Comparison of ENCODE assay signal across 9 cellular contexts in the genomic region with DNA sequence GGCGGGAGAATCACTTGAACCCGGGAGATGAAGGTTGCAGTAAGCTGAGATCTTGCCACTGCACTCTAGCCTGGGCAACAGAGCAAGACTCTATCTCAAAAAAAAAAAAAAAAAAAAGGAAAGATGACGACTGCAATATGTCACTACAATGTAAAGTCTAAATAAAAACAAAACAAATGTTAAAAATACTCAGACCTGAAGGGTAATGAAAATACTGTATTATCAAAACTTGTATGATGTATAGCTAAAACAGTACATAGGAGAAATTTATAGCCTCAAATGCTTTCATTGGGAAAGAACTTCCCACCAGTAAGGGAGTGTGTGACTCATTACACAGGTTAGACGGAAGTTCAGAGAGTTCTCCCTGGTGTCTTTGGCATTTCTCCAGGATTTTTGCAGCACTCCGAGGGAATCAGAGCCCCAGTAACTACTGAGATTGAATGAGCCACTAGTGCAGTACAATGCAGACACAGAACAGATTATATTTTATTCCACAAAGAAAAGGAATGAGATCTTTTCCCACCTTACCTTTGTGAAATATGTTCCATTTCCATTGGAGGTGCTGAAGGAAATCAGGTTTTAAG. TPM values are rescaled to one million over a fixed set of nuclear protein-coding genes. Genes with fewer than 3 reads are reported as not detected.
DNase-seq lines count a peak whose midpoint lies in the region; ATAC-seq, FAIRE-seq and TF ChIP-seq lines count a peak whose summit lies in the region.
"Had no signal": no experiment of that assay in that cellular context is flagged by ENCODE, and none has a peak within 500 bp of the region (broad histone marks: within the 10 kb centered on the region; RNA-seq: fewer than 3 reads in every experiment).

No MANE protein-coding gene starts in this region.

- no peaks in the 10 kb centered on the region for H3K36me3 ChIP-seq in pancreas
- no peaks in the 10 kb centered on the region for H3K36me3 ChIP-seq in tibial nerve
- H3K36me3 ChIP-seq in spleen: no peaks in the 10 kb centered on the region

- intact Hi-C loops in pancreas (cut with DNase I) (no loop called here), spleen (cut with DNase I; ENCODE audit: low total_unique reads) (no loop called here)

- H3K27me3 ChIP-seq in pancreas: no peaks in the 10 kb centered on the region
- no peaks in the 10 kb centered on the region for H3K27me3 ChIP-seq in tibial nerve
- H3K27me3 ChIP-seq in spleen (replicated peaks in 1 of 7): no peaks in the 10 kb centered on the region

- FAIRE-seq in pancreas (lab: Jason Lieb, UNC): no peak

- no peak for TF ChIP-seq CTCF in pancreas (IDR thresholded peaks at IDR 0.05)
- TF ChIP-seq CTCF in tibial nerve (IDR thresholded peaks at IDR 0.05): no peak
- TF ChIP-seq CTCF in spleen (IDR thresholded peaks at IDR 0.05 in 8 of 11, conservative IDR thresholded peaks at IDR 0.05 in 3 of 11): no peak

- TF ChIP-seq EP300 in tibial nerve (IDR thresholded peaks at IDR 0.05): no peak

- H3K9me3 ChIP-seq in pancreas: no peaks in the 10 kb centered on the region
- no peaks in the 10 kb centered on the region for H3K9me3 ChIP-seq in tibial nerve
- H3K9me3 ChIP-seq in spleen: no peaks in the 10 kb centered on the region

- ATAC-seq in pancreas (peak; percentile 85 to 96 (median 95)), GM21515 (IDR thresholded peaks at IDR 0.05; ENCODE audit: unreplicated experiment) (no peak), HG03175 (IDR thresholded peaks at IDR 0.05; ENCODE audit: unreplicated experiment) (no peak)

- POLR2A ChIA-PET in HEK293T (lab: Yijun Ruan, JAX): interaction anchor here (1.0 kb wide), 2 partner anchors 13 to 14 kb away, joined by 3 read pairs; no protein-coding TSS in a partner anchor

- TF ChIP-seq POLR2A in tibial nerve (IDR thresholded peaks at IDR 0.05) (no peak), spleen (IDR thresholded peaks at IDR 0.05) (no peak)

- DNase-seq in HEK293T (ENCODE audit: extremely low spot score) (peak; percentile 42), NCI-H446 (lab: John Stamatoyannopoulos, UW) (peak; percentile 43 to 67), dermis blood vessel endothelial cell (peak; percentile 94), pancreas (peak in 3 of 6 donors; percentile 27 to 44 (median 39)), tibial nerve (ENCODE audit: low spot score in 2 of 2) (no peak), spleen (no peak)
- DNase-seq: stimulated activated CD4-positive, alpha-beta T cell treated with anti-CD3 and anti-CD28 coated beads, Interleukin-15, amount 100 ng/mL, for 24 hours had no signal

- no peak overlapping the region for H3K4me3 ChIP-seq in pancreas
- no peak overlapping the region for H3K4me3 ChIP-seq in tibial nerve
- H3K4me3 ChIP-seq in spleen: no peak overlapping the region

- WGBS in pancreas, 2 donors: 43 to 44% methylated on average over 5 of the region's 5 CpGs
- 44 to 48% methylated on average over 5 of the region's 5 CpGs for WGBS in tibial nerve, 2 donors
- WGBS in spleen, 5 donors: 59 to 66% (median 62%) methylated on average over 5 of the region's 5 CpGs

- CTCF ChIA-PET in HEK293T (lab: Yijun Ruan, JAX): no interaction called here

- peaks cover 0 to 3% (median 0%) of the 10 kb centered on the region in 3 donors for H3K4me1 ChIP-seq in pancreas
- peaks cover 0 to 4% (median 0%) of the 10 kb centered on the region in 4 donors for H3K4me1 ChIP-seq in tibial nerve
- peaks cover 0 to 5% (median 0%) of the 10 kb centered on the region in 6 donors for H3K4me1 ChIP-seq in spleen

- peak overlapping the region in 1 of 4 donors; percentile 12 for H3K27ac ChIP-seq in pancreas
- no peak overlapping the region for H3K27ac ChIP-seq in tibial nerve
- no peak overlapping the region for H3K27ac ChIP-seq in spleen

TF ChIP-seq in HEK293T, 16 proteins besides CTCF, POLR2A, EP300 and RAD21:
- TF ChIP-seq ZNF384 (IDR thresholded peaks at IDR 0.05) (peak; percentile 83), LEF1 (IDR thresholded peaks at IDR 0.05; ENCODE audit: borderline replicate concordance) (no peak), PKNOX1 (IDR thresholded peaks at IDR 0.05) (no peak)
TF ChIP-seq in HEK293T: peak in this region for 1.

RNA-seq across cellular contexts. Expression of gene RALGAPB, which starts 12.5 kb away (rescaled TPM):
- 28.4 and 29.1 TPM in 2 replicates for total RNA-seq in dermis blood vessel endothelial cell
- total RNA-seq in pancreas: 10 to 100 TPM; 10.6 to 19.0 (median 11.3) TPM
- polyA plus RNA-seq in pancreas: 10 to 100 TPM in 1 of 2 donors, 1 to 10 TPM in 1; 6.5 to 11.8 TPM
- 10 to 100 TPM; 33.9 to 45.9 (median 44.3) TPM for total RNA-seq in tibial nerve
- 10 to 100 TPM; 34.1 to 62.5 (median 49.3) TPM for total RNA-seq in spleen
- 10 to 100 TPM in 1 of 3 donors, 1 to 10 TPM in 2; 6.8 to 10.2 (median 9.1) TPM for polyA plus RNA-seq in spleen

RNA-seq across cellular contexts. Expression of gene SNHG17, which starts 25.0 kb away (rescaled TPM):
- total RNA-seq in dermis blood vessel endothelial cell (6.7 and 11.6 TPM in 2 replicates), pancreas (10 to 100 TPM; 12.8 to 21.0 (median 16.3) TPM), tibial nerve (10 to 100 TPM; 16.4 to 60.9 (median 34.3) TPM), spleen (10 to 100 TPM; 28.7 to 56.1 (median 33.7) TPM)
- polyA plus RNA-seq in pancreas (10 to 100 TPM; 36.8 to 38.7 TPM), spleen (10 to 100 TPM; 42.0 to 58.0 (median 47.0) TPM)

Comparison
In these comparisons a context has a peak if more than half of its experiments do, and no peak if none do; other contexts are left out.
1. DNase-seq: peak in HEK293T (single experiment), NCI-H446 (2 of 2) and dermis blood vessel endothelial cell (single experiment); none in tibial nerve (0 of 2) and spleen (single experiment).
2. ATAC-seq: peak in pancreas (4 of 4); none in GM21515 (single experiment) and HG03175 (single experiment).